In genomic region chr10:102432162-102432950, GRCh38 we compare ENCODE assay signal across 8 cellular contexts. TPM values are rescaled to one million over a fixed set of nuclear protein-coding genes. Genes with fewer than 3 reads are reported as not detected.
DNase-seq lines count a peak whose midpoint lies in the region; ATAC-seq, FAIRE-seq and TF ChIP-seq lines count a peak whose summit lies in the region.

CUEDC2 (minus strand) TSS chr10:102432574; CDS start chr10:102425188, 7,386 bp downstream.

- H3K9me3 ChIP-seq in BE2C: no peaks in the 10 kb centered on the region

- DNase-seq in BE2C (peak; percentile 93), GM19239 (ENCODE audit: insufficient read length, low spot score) (peak; percentile 89), NCI-H524 treated with DMSO at 0.1 percent for 48 hours (lab: John Stamatoyannopoulos, UW) (peak; percentile 66), kidney tubule cell (ENCODE audit: low spot score) (peak; percentile 96)
- DNase-seq in activated CD4-positive, alpha-beta T cell treated with anti-CD3 and anti-CD28 coated beads for 4 hours: peak; percentile 88 to 96
- peak; percentile 82 to 97 (median 95) for DNase-seq in stimulated activated CD4-positive, alpha-beta T cell treated with anti-CD3 and anti-CD28 coated beads, Interleukin-1b, Interleukin-23, amount 100 ng/mL, for 24 hours (ENCODE audit: low read depth in 4 of 4, low spot score in 1 of 4)

- peak within 1 kb of the TSS; percentile 88 for H3K27ac ChIP-seq in cingulate gyrus (ENCODE audit: low read depth, low read length)

- peak; percentile 98 for FAIRE-seq in GM19239 (lab: Jason Lieb, UNC)

- no peaks in the 10 kb centered on the region for H3K27me3 ChIP-seq in BE2C

- peak; percentile 62 for ATAC-seq in HG03457 (IDR thresholded peaks at IDR 0.05; ENCODE audit: unreplicated experiment)

- no peak for TF ChIP-seq CTCF in BE2C (IDR thresholded peaks at IDR 0.05; ENCODE audit: low read depth, low read length)

- H3K4me1 ChIP-seq in BE2C: no peaks in the 10 kb centered on the region

- H3K4me3 ChIP-seq in BE2C (ENCODE audit: low read depth, low read length): peak within 1 kb of the TSS; percentile 91

- no peaks in the 10 kb centered on the region for H3K36me3 ChIP-seq in BE2C

RNA-seq across cellular contexts. Expression of gene CUEDC2, which starts in this region (rescaled TPM):
- 128 TPM for polyA plus RNA-seq in BE2C (2012; ENCODE audit: insufficient read depth, insufficient read length, low read depth)

Comparison
In these comparisons a context has a peak if more than half of its experiments do, and no peak if none do; other contexts are left out.
1. Peak in every context shown above with its lines: DNase-seq, ATAC-seq, H3K4me3 ChIP-seq and H3K27ac ChIP-seq.